ENCODE assay signal across 17 cellular contexts in the genomic region with DNA sequence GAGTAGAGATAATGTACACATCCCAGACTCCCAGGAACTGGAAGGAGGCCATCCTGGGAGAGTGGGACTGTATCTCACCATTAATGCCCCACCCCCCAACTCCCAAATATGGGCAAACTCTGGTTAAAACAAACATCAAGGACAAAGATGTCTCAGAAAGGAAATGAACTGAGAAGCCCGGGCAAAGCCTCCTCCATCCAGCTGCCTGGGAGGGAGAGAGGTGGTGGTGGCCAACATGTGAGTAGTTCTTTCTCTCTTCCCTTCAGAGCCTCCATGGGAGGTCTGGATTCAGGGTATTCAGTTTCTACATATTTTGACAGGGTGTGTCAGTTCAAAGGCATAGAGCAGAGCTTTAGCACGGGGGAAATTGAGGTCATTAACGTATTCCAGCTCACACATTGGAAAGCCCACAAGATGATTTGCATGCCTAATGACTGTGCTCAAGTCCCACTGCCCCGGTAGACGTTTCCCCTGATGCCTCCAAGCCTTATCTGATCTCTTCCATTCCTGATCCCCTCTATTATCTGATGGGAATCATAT. TPM values are rescaled to one million over a fixed set of nuclear protein-coding genes. Genes with fewer than 3 reads are reported as not detected.
DNase-seq lines count a peak whose midpoint lies in the region; ATAC-seq, FAIRE-seq and TF ChIP-seq lines count a peak whose summit lies in the region.
"Had no signal": no experiment of that assay in that cellular context is flagged by ENCODE, and none has a peak within 500 bp of the region (broad histone marks: within the 10 kb centered on the region; RNA-seq: fewer than 3 reads in every experiment).

No MANE protein-coding gene starts in this region.

- H3K4me3 ChIP-seq in GM12878 = no peak overlapping the region

- peaks cover 28% of the 10 kb centered on the region for H3K36me3 Mint-ChIP-seq in activated naive CD4-positive, alpha-beta T cell treated with anti-CD3 and anti-CD28 coated beads, Interleukin-2, amount 10 ng/mL, durations not matched to agents 7 days and 5 days

- SMC1A ChIA-PET in GM12878 (lab: Charles Lee; ENCODE audit: uncharacterized antibody, unreplicated experiment) = interaction anchor here (0.6 to 24.6 kb wide), 19 partner anchors 7 to 617 kb away, joined by 3 to 961 read pairs (median 35); a partner anchor contains a TSS

- 5% methylated on average over 5 of the region's 5 CpGs for WGBS in GM12878 (ENCODE audit: insufficient coverage, insufficient replicate concordance, low lambda C conversion rate, missing lambda C conversion rate)

- H3K79me2 ChIP-seq in GM12878 (ENCODE audit: control insufficient read depth, insufficient read depth, low read length) = no peaks in the 10 kb centered on the region

- no peak overlapping the region for H2AFZ ChIP-seq in GM12878 (ENCODE audit: control insufficient read depth, low read depth, low read length)

- H3K36me3 ChIP-seq in GM12878 (ENCODE audit: control insufficient read depth in 2 of 2, insufficient read depth in 2 of 2, low read length in 1 of 2) = no peaks in the 10 kb centered on the region

- H3K9me3 Mint-ChIP-seq in activated naive CD4-positive, alpha-beta T cell treated with anti-CD3 and anti-CD28 coated beads, Interleukin-2, amount 10 ng/mL, durations not matched to agents 7 days and 5 days = peaks cover 16% of the 10 kb centered on the region

- H3K4me1 ChIP-seq in GM12878 (ENCODE audit: control insufficient read depth, insufficient read depth, low read length) = peaks cover 51% of the 10 kb centered on the region

- no peaks in the 10 kb centered on the region for H4K20me1 ChIP-seq in GM12878 (ENCODE audit: control insufficient read depth, insufficient read depth)

- no peak overlapping the region for H3K4me3 Mint-ChIP-seq in activated naive CD4-positive, alpha-beta T cell treated with anti-CD3 and anti-CD28 coated beads, Interleukin-2, amount 10 ng/mL, durations not matched to agents 7 days and 5 days

- CTCF ChIA-PET in activated naive CD4-positive, alpha-beta T cell treated with anti-CD3 and anti-CD28 coated beads, Interleukin-2, amount 10 ng/mL, durations not matched to agents 7 days and 5 days (lab: Charles Lee) = no interaction called here
- CTCF ChIA-PET in GM12878 (lab: Yijun Ruan, JAX) = interaction anchor here (1.4 to 8.6 kb wide), 6 partner anchors 28 to 321 kb away, joined by 4 to 103 read pairs (median 6); no protein-coding TSS in a partner anchor

- H3K4me1 Mint-ChIP-seq in activated naive CD4-positive, alpha-beta T cell treated with anti-CD3 and anti-CD28 coated beads, Interleukin-2, amount 10 ng/mL, durations not matched to agents 7 days and 5 days = peaks cover 89% of the 10 kb centered on the region

- H3K9me3 ChIP-seq in GM12878 (replicated peaks; ENCODE audit: control insufficient read depth, insufficient read depth, low read length) = no peaks in the 10 kb centered on the region; the same call in 2 of the 3 replicates

- H3K27me3 ChIP-seq in GM12878 (replicated peaks in 1 of 2; ENCODE audit: control insufficient read depth in 2 of 2, insufficient read depth in 2 of 2, low read length in 1 of 2) = no peaks in the 10 kb centered on the region

- TF ChIP-seq POLR2A in GM12878 (IDR thresholded peaks at IDR 0.05; ENCODE audit: low read depth, low read length) = no peak

- peak overlapping the region; percentile 15 for H3K27ac Mint-ChIP-seq in activated naive CD4-positive, alpha-beta T cell treated with anti-CD3 and anti-CD28 coated beads, Interleukin-2, amount 10 ng/mL, durations not matched to agents 7 days and 5 days

- in situ Hi-C loops in GM12878 (cut with MboI) = no loop called here

- FAIRE-seq in GM12878 (lab: Jason Lieb, UNC) = no peak
- FAIRE-seq: H1, RCC 7860 had no signal

- no peaks in the 10 kb centered on the region for H3K27me3 Mint-ChIP-seq in activated naive CD4-positive, alpha-beta T cell treated with anti-CD3 and anti-CD28 coated beads, Interleukin-2, amount 10 ng/mL, durations not matched to agents 7 days and 5 days

- RAD21 ChIA-PET in GM12878 (lab: Charles Lee; ENCODE audit: unreplicated experiment) = interaction anchor here (1.1 to 17.6 kb wide), 11 partner anchors 8 to 321 kb away, joined by 3 to 348 read pairs (median 77); no protein-coding TSS in a partner anchor

- TF ChIP-seq EP300 in GM12878 (IDR thresholded peaks at IDR 0.05; ENCODE audit: borderline replicate concordance in 1 of 2, control insufficient read depth in 1 of 2, low read depth in 2 of 2, low read length in 2 of 2) = no peak

- no TSS peak for BruUV-seq in GM12878 (replicated peaks; lab: Mats Ljungman, UMichigan)

- TF ChIP-seq RAD21 in GM12878 (IDR thresholded peaks at IDR 0.05; ENCODE audit: insufficient read depth, low read depth, low read length) = no peak

- no peak overlapping the region for H3K4me2 ChIP-seq in GM12878 (ENCODE audit: control insufficient read depth, insufficient read depth)

- H3K27ac ChIP-seq in GM12878 (ENCODE audit: control insufficient read depth, insufficient read depth) = no peak overlapping the region
- H3K27ac ChIP-seq: 22Rv1 had no signal

- intact Hi-C loops in GM12878 (cut with micrococcal nuclease; ENCODE audit: unreplicated experiment) = no loop called here

- ATAC-seq in GM12878 (no peak), GM21447 (IDR thresholded peaks at IDR 0.05; ENCODE audit: unreplicated experiment) (no peak), HG02973 (IDR thresholded peaks at IDR 0.05; ENCODE audit: unreplicated experiment) (no peak)

- DNase-seq in activated naive CD4-positive, alpha-beta T cell treated with anti-CD3 and anti-CD28 coated beads, Interleukin-2, amount 10 ng/mL, durations not matched to agents 7 days and 5 days = no peak
- no peak for DNase-seq in activated naive CD4-positive, alpha-beta T cell treated with anti-CD3 and anti-CD28 coated beads, Interleukin-2, amount 50 U/mL, for 16 hours
- DNase-seq in NCI-H526 treated with DMSO at 0.1 percent for 48 hours (lab: John Stamatoyannopoulos, UW) (peak; percentile 58), GM12878 (ENCODE audit: low read depth, low spot score) (no peak), T1000 (lab: John Stamatoyannopoulos, UW) (no peak), NCI-H2227 treated with DMSO at 0.1 percent for 48 hours (lab: John Stamatoyannopoulos, UW) (no peak)
- DNase-seq: DMS 273 treated with DMSO at 0.1 percent for 48 hours, NCI-H1436, NCI-H2081 treated with DMSO at 0.1 percent for 48 hours, NCI-H226, SHP77 had no signal

- POLR2A ChIA-PET in GM12878 (lab: Charles Lee) = interaction anchor here (1.0 to 4.9 kb wide), 7 partner anchors 8 to 71 kb away, joined by 3 to 39 read pairs (median 11); no protein-coding TSS in a partner anchor

- no peak for TF ChIP-seq CTCF in GM12878 (IDR thresholded peaks at IDR 0.05 in 2 of 3, conservative IDR thresholded peaks at IDR 0.05 in 1 of 3; ENCODE audit: control insufficient read depth in 2 of 3, extremely low read depth in 1 of 3, insufficient read depth in 1 of 3, low read depth in 3 of 3, low read length in 3 of 3)

- H3K9ac ChIP-seq in GM12878 (ENCODE audit: control insufficient read depth, insufficient read depth, low read length) = no peak overlapping the region

TF ChIP-seq in GM12878, 131 proteins besides CTCF, POLR2A, EP300 and RAD21:
- TF ChIP-seq DPF2 (IDR thresholded peaks at IDR 0.05) = 0 out of 2 replicates have a peak, but pooled peaks have one; percentile 16
- peak; percentile 22; the same call in 1 of the 2 replicates for TF ChIP-seq IKZF1 (conservative IDR thresholded peaks at IDR 0.05)
- TF ChIP-seq EED (IDR thresholded peaks at IDR 0.05; ENCODE audit: low read depth) = peak; percentile 43; the same call in 1 of the 2 replicates
- TF ChIP-seq HDGF (IDR thresholded peaks at IDR 0.05) = no peak
- TF ChIP-seq, protein P1, sequence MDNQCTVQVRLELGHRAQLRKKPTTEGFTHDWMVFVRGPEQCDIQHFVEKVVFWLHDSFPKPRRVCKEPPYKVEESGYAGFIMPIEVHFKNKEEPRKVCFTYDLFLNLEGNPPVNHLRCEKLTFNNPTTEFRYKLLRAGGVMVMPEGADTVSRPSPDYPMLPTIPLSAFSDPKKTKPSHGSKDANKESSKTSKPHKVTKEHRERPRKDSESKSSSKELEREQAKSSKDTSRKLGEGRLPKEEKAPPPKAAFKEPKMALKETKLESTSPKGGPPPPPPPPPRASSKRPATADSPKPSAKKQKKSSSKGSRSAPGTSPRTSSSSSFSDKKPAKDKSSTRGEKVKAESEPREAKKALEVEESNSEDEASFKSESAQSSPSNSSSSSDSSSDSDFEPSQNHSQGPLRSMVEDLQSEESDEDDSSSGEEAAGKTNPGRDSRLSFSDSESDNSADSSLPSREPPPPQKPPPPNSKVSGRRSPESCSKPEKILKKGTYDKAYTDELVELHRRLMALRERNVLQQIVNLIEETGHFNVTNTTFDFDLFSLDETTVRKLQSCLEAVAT (IDR thresholded peaks at IDR 0.05) = no peak
- TF ChIP-seq CHD2 (IDR thresholded peaks at IDR 0.05; ENCODE audit: borderline replicate concordance, low read depth, low read length) = no peak
- peak; percentile 36; the same call in 1 of the 2 replicates for TF ChIP-seq MTA2 (IDR thresholded peaks at IDR 0.05; ENCODE audit: low read depth)
- TF ChIP-seq NBN (IDR thresholded peaks at IDR 0.05) = 0 out of 2 replicates have a peak, but pooled peaks have one; percentile 13
- TF ChIP-seq BHLHE40 (IDR thresholded peaks at IDR 0.05; ENCODE audit: borderline replicate concordance in 1 of 2, low read depth in 2 of 2, low read length in 1 of 2) = peak in 1 of 2 experiments; percentile 19; a peak in 1 of 4 replicates
- no peak for TF ChIP-seq CREB1 (IDR thresholded peaks at IDR 0.05; ENCODE audit: low read depth)
- peak in 1 of 2 experiments; percentile 90; a peak in 2 of 4 replicates for TF ChIP-seq SRF (IDR thresholded peaks at IDR 0.05; ENCODE audit: low read depth in 2 of 2, low read length in 2 of 2)

RNA-seq across cellular contexts. Expression of a gene that starts 57.5 kb away (rescaled TPM):
- total RNA-seq in GM12878 (2013; cell fraction: nucleolus; rRNA removed) = 345 and 356 TPM in 2 replicates
- total RNA-seq in GM12878 (2014; rRNA removed) (53.3 and 59.5 TPM in 2 replicates), GM12878 (2014; rRNA removed; fragmentation: Illumina TruSeq; extraction: Trizol) (47.2 and 48.7 TPM in 2 replicates), GM12878 (2021) (45.9 and 49.6 TPM in 2 replicates)
- 11.9 TPM for polyA plus RNA-seq in GM12878 (2011; ENCODE audit: low read depth)
- polyA plus RNA-seq in GM12878 (2011; rRNA removed) (489 and 749 TPM in 2 replicates), GM12878 (2014; fragmentation: Illumina TruSeq; extraction: Trizol) (69.2 and 78.8 TPM in 2 replicates), GM12878 (2014; fragmentation: Nextera tagmentation; extraction: Ambion mirVana) (10 to 100 TPM; 31.1 to 32.3 TPM), GM12878 (2014; rRNA removed) (56.7 and 65.7 TPM in 2 replicates), GM12878 (2016; fragmentation: Nextera tagmentation; extraction: Ambion mirVana) (10 to 100 TPM; 52.1 to 55.7 TPM)
- polyA plus RNA-seq in GM12878 (2011; cell fraction: cytosol; rRNA removed) = 908 and 922 TPM in 2 replicates
- 473 and 829 TPM in 2 replicates for polyA plus RNA-seq in GM12878 (2011; cell fraction: nucleus; rRNA removed)
- 11.9 and 13.5 TPM in 2 replicates for polyA plus RNA-seq in GM12878 (2012)
- 1,227 and 1,449 TPM in 2 replicates for polyA minus RNA-seq in GM12878 (2011; rRNA and poly(A)+ RNA removed)
- polyA minus RNA-seq in GM12878 (2011; cell fraction: cytosol; rRNA and poly(A)+ RNA removed) = 271 and 274 TPM in 2 replicates
- 348 and 356 TPM in 2 replicates for polyA minus RNA-seq in GM12878 (2011; cell fraction: nucleus; rRNA and poly(A)+ RNA removed)
- total RNA-seq: LHCN-M2 had no signal
